ENCODE assay signal across 9 cellular contexts in the genomic region with DNA sequence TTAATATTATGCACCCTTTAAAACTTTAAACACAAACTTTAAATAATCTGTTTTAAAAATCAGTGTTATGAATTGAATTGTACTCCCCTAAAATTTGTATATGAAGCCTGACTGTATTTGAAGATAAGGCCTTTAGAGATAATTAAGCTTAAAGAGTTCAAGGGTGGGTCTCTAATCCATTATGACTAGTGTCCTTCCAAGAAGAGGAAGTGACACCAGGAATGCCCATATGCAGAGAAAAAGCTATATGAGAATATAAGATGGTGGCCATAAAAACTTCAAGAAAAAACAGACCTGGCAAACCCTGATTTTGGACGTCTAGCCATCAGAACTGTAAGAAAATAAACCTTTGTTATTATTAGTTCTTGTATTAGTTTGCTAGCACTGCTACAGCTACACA. TPM values are rescaled to one million over a fixed set of nuclear protein-coding genes. Genes with fewer than 3 reads are reported as not detected.
"Had no signal": no experiment of that assay in that cellular context is flagged by ENCODE, and none has a peak within 500 bp of the region (broad histone marks: within the 10 kb centered on the region; RNA-seq: fewer than 3 reads in every experiment).

No MANE protein-coding gene starts in this region.

- DNase-seq: GM23248, GOT3, H7, HCEC 1CT, IMR-90 had no signal

- H2AFZ ChIP-seq: GM23248 had no signal

- ATAC-seq: K562 had no signal

- H3K27ac ChIP-seq: GM23248 had no signal

- H3K4me3 ChIP-seq: GM23248, K562 had no signal

- H3K9ac ChIP-seq: GM23248 had no signal

- FAIRE-seq: HTR-8/SVneo, K562 had no signal

RNA-seq across cellular contexts. Expression of a gene that starts 29.0 kb away (rescaled TPM):
- total RNA-seq: GM23248, H4, HT-29, IMR-90, K562 had no signal
- polyA plus RNA-seq: GM23248, IMR-90, K562 had no signal

RNA-seq across cellular contexts. Expression of a gene that starts 42.6 kb away (rescaled TPM):
- total RNA-seq: GM23248, H4, HT-29, IMR-90, K562 had no signal
- polyA plus RNA-seq: GM23248, IMR-90 had no signal
